25 cellular contexts compared by ENCODE assay signal in the genomic region with DNA sequence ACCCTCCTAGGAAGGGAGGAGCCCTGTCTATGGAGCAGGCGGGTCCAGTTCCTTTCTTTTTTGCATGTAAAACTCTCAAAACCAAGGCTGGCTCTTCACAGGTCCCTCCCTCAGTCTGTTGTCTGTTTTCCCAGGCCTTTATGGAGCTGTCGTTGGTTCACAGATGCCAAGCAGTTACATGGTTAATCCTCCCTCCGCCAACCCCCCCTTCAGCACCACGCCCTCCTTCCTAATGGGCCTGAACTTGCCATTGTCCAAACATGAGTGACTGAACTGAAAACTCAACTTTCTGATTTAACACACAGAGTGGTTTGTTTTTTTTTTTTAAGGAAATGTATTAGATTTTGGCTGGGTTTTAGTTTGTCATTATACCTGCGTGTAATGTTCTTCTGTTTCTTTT.
"Had no signal": no experiment of that assay in that cellular context is flagged by ENCODE, and none has a peak within 500 bp of the region (broad histone marks: within the 10 kb centered on the region; RNA-seq: fewer than 3 reads in every experiment).

No MANE protein-coding gene starts in this region.

- H3K36me3 ChIP-seq: heart right ventricle, left lung, neutrophil, pancreas, upper lobe of right lung had no signal

- H3K4me1 Mint-ChIP-seq: activated B cell treated with CpG ODN at 0.5 μM for 24 hours; activated CD4-positive, alpha-beta T cell treated with anti-CD3 and anti-CD28 coated beads for 36 hours; activated naive CD8-positive, alpha-beta T cell treated with anti-CD3 and anti-CD28 coated beads for 36 hours; central memory CD8-positive, alpha-beta T cell had no signal

- H3K4me1 ChIP-seq: left lung, pancreas, upper lobe of right lung had no signal

- DNase-seq: activated B cell treated with CpG ODN at 0.5 μM for 24 hours; activated CD4-positive, alpha-beta T cell treated with anti-CD3 and anti-CD28 coated beads for 36 hours; activated CD4-positive, alpha-beta T cell treated with anti-CD3 and anti-CD28 coated beads, Interleukin-2, amount 50 U/mL, for 4 hours; activated CD8-positive, alpha-beta memory T cell treated with anti-CD3 and anti-CD28 coated beads for 24 hours; activated CD8-positive, alpha-beta memory T cell treated with anti-CD3 and anti-CD28 coated beads, Interleukin-2, amount 50 U/mL, for 4 hours; activated naive CD4-positive, alpha-beta T cell treated with Interleukin-2 at 50 U/mL for 16 hours; activated naive CD8-positive, alpha-beta T cell treated with anti-CD3 and anti-CD28 coated beads for 36 hours; activated T-cell treated with anti-CD3 and anti-CD28 coated beads, Interleukin-2, amount 50 U/mL, for 4 hours; dorsolateral prefrontal cortex; effector memory CD8-positive, alpha-beta T cell; heart right ventricle; kidney; left lung; midbrain; pancreas; stimulated activated CD4-positive, alpha-beta T cell treated with anti-CD3 and anti-CD28 coated beads, Interleukin-12 subunit alpha, Interleukin-12 subunit beta, amount 100 ng/mL, for 4 hours; stimulated activated CD4-positive, alpha-beta T cell treated with anti-CD3 and anti-CD28 coated beads, Interleukin-4, amount 100 ng/mL, for 4 hours; stimulated activated naive CD8-positive, alpha-beta T cell treated with anti-CD3 and anti-CD28 coated beads, Interleukin-15, Interleukin-2, amounts not matched to agents 100 U/mL and 50 U/mL, for 24 hours; T-helper 1 cell; T1000; upper lobe of right lung had no signal

- H3K4me3 ChIP-seq: dorsolateral prefrontal cortex, heart right ventricle, left lung, pancreas, upper lobe of right lung had no signal

- H3K4me3 Mint-ChIP-seq: activated B cell treated with CpG ODN at 0.5 μM for 24 hours; activated CD4-positive, alpha-beta T cell treated with anti-CD3 and anti-CD28 coated beads for 36 hours; activated naive CD8-positive, alpha-beta T cell treated with anti-CD3 and anti-CD28 coated beads for 36 hours; activated T-cell treated with anti-CD3 and anti-CD28 coated beads, Interleukin-2, amount 50 U/mL, for 4 hours; central memory CD8-positive, alpha-beta T cell; effector memory CD8-positive, alpha-beta T cell; natural killer cell treated with Interleukin-12 subunit alpha and Interleukin-12 subunit beta and Interleukin-15 and Interleukin-18, amount 100 ng/mL, for 72 hours had no signal

- ATAC-seq: activated CD4-positive, alpha-beta T cell treated with anti-CD3 and anti-CD28 coated beads for 36 hours; activated T-cell treated with anti-CD3 and anti-CD28 coated beads, Interleukin-2, amount 50 U/mL, for 4 hours; effector memory CD8-positive, alpha-beta T cell; heart right ventricle; left lung; pancreas; stimulated activated naive CD8-positive, alpha-beta T cell treated with anti-CD3 and anti-CD28 coated beads, Interleukin-15, Interleukin-2, amounts not matched to agents 100 U/mL and 50 U/mL, for 24 hours; upper lobe of right lung had no signal

- H3K27me3 ChIP-seq: dorsolateral prefrontal cortex, heart right ventricle, left lung, neutrophil, pancreas, upper lobe of right lung had no signal

- H3K27ac ChIP-seq: dorsolateral prefrontal cortex, heart right ventricle, left lung, neutrophil, pancreas, upper lobe of right lung had no signal

- H3K36me3 Mint-ChIP-seq: activated naive CD8-positive, alpha-beta T cell treated with anti-CD3 and anti-CD28 coated beads for 36 hours had no signal

- H3K27ac Mint-ChIP-seq: activated B cell treated with CpG ODN at 0.5 μM for 24 hours; activated CD4-positive, alpha-beta T cell treated with anti-CD3 and anti-CD28 coated beads for 36 hours; activated naive CD8-positive, alpha-beta T cell treated with anti-CD3 and anti-CD28 coated beads for 36 hours; activated T-helper 2 cell treated with anti-CD3 and anti-CD28 coated beads, Interferon-gamma antibody, Interleukin-2, Interleukin-4, amounts not matched to agents 10 μg/mL and 5 μg/mL and 100 μg/mL, durations not matched to agents 14 hours and 24 hours and 36 hours; effector memory CD8-positive, alpha-beta T cell; natural killer cell treated with Interleukin-12 subunit alpha and Interleukin-12 subunit beta and Interleukin-15 and Interleukin-18, amount 100 ng/mL, for 72 hours had no signal

- H3K9me3 ChIP-seq: neutrophil, pancreas, upper lobe of right lung had no signal
